In the genomic region with DNA sequence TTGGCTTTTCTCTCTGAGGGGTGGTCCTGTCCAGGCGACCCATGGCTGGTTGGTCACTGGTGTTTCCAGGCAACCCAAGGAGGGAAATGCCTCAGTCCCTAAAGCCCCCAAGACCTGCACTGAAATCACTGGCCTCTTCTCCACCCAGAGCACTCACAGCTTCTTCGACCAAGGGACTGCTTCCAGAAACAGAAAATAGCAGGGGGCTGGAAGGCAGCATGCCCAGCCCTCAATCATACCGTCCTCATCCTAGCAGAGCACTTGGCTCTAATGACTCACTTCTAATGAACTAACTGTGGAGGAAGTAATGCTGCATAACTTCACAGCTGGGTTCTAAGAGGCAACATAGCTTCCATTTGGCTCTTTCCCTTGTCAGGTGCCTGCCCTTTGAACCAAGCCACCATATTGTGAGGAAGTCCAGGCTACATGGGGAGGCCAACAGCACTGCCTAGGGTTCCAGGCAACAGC, we compare ENCODE assay signal across 13 cellular contexts. TPM values are rescaled to one million over a fixed set of nuclear protein-coding genes. Genes with fewer than 3 reads are reported as not detected.
DNase-seq lines count a peak whose midpoint lies in the region; ATAC-seq and TF ChIP-seq lines count a peak whose summit lies in the region.
"Had no signal": no experiment of that assay in that cellular context is flagged by ENCODE, and none has a peak within 500 bp of the region (broad histone marks: within the 10 kb centered on the region; RNA-seq: fewer than 3 reads in every experiment).

No MANE protein-coding gene starts in this region.

- no peak for DNase-seq in heart left ventricle
- no peak for DNase-seq in Right ventricle myocardium superior
- DNase-seq in lung (ENCODE audit: low spot score) = no peak
- no peak for DNase-seq in aorta
- no peak for DNase-seq in SJCRH30
- no peak for DNase-seq in SW480 (ENCODE audit: low spot score)
- DNase-seq in left colon = no peak
- DNase-seq: activated CD4-positive, alpha-beta T cell treated with anti-CD3 and anti-CD28 coated beads, Interleukin-2, amount 10 ng/mL, durations not matched to agents 24 days and 14 days; left lung; T-helper 17 cell had no signal

- TF ChIP-seq POLR2A in heart left ventricle (IDR thresholded peaks at IDR 0.05) = no peak

- peaks cover 26 to 98% (median 83%) of the 10 kb centered on the region in 12 donors for H3K4me1 ChIP-seq in heart left ventricle
- peaks cover 36 to 41% of the 10 kb centered on the region in 2 donors for H3K4me1 ChIP-seq in lung (ENCODE audit: control insufficient read depth in 2 of 2, insufficient read depth in 2 of 2, low read length in 2 of 2)
- H3K4me1 ChIP-seq in aorta (ENCODE audit: control insufficient read depth in 1 of 2, insufficient read depth in 2 of 2, low read length in 2 of 2) = peaks cover 7 to 13% of the 10 kb centered on the region in 2 donors
- peaks cover 45% of the 10 kb centered on the region for H3K4me1 ChIP-seq in SJCRH30

- H3K9me3 ChIP-seq in heart left ventricle (peaks cover 0 to 5% (median 0%) of the 10 kb centered on the region in 12 donors), lung (ENCODE audit: control insufficient read depth in 2 of 2, insufficient read depth in 1 of 2, low read length in 1 of 2) (peaks cover 0 to 2% of the 10 kb centered on the region in 2 donors), aorta (ENCODE audit: control insufficient read depth, low read length) (no peaks in the 10 kb centered on the region), SJCRH30 (replicated peaks) (no peaks in the 10 kb centered on the region)
- H3K9me3 ChIP-seq: left lung had no signal

- intact Hi-C loops in heart left ventricle (cut with DNase I) = loop anchor here in 2 of 10 donors (5.0 kb wide), 2 partner anchors 36 to 139 kb away; a partner anchor contains a TSS
- intact Hi-C loops in Right ventricle myocardium superior (cut with DNase I) = no loop called here
- intact Hi-C loops in aorta (cut with DNase I) = no loop called here
- intact Hi-C loops in left colon (cut with DNase I, micrococcal nuclease) = no loop called here

- no peaks in the 10 kb centered on the region for H3K27me3 ChIP-seq in heart left ventricle
- H3K27me3 ChIP-seq in lung (ENCODE audit: control insufficient read depth, insufficient read depth) = no peaks in the 10 kb centered on the region
- H3K27me3 ChIP-seq in aorta (ENCODE audit: control insufficient read depth in 1 of 2, insufficient read depth in 2 of 2, low read length in 1 of 2) = no peaks in the 10 kb centered on the region
- H3K27me3 ChIP-seq in SJCRH30 = no peaks in the 10 kb centered on the region
- H3K27me3 ChIP-seq: left lung had no signal

- H3K27ac ChIP-seq in heart left ventricle (peak overlapping the region; percentile 73 to 97 (median 88)), cingulate gyrus (ENCODE audit: low read depth, low read length) (peak overlapping the region; percentile 74), lung (ENCODE audit: low read depth in 1 of 2, low read length in 1 of 2) (peak overlapping the region; percentile 71 to 80), aorta (ENCODE audit: low read depth in 1 of 2, low read length in 2 of 2) (peak overlapping the region; percentile 70 to 96), SJCRH30 (no peak overlapping the region)

- ATAC-seq in heart left ventricle = no peak
- ATAC-seq in Right ventricle myocardium superior (ENCODE audit: poor library complexity) = no peak
- ATAC-seq in lung (ENCODE audit: insufficient read depth, low FRiP score) = no peak
- ATAC-seq in aorta (ENCODE audit: low FRiP score) = no peak
- ATAC-seq in left colon = no peak
- ATAC-seq: left lung, T-helper 17 cell had no signal

- H3K36me3 ChIP-seq in heart left ventricle (no peaks in the 10 kb centered on the region), lung (ENCODE audit: control insufficient read depth in 2 of 2, insufficient read depth in 2 of 2, low read length in 2 of 2) (no peaks in the 10 kb centered on the region), aorta (ENCODE audit: control insufficient read depth in 1 of 2, insufficient read depth in 2 of 2, low read length in 1 of 2) (no peaks in the 10 kb centered on the region), SJCRH30 (no peaks in the 10 kb centered on the region)
- H3K36me3 ChIP-seq: left lung had no signal

- TF ChIP-seq CTCF in heart left ventricle (IDR thresholded peaks at IDR 0.05) = no peak
- no peak for TF ChIP-seq CTCF in lung (IDR thresholded peaks at IDR 0.05; ENCODE audit: control extremely low read depth, extremely low read depth)

- H3K4me3 ChIP-seq in heart left ventricle (no peak overlapping the region), lung (no peak overlapping the region), aorta (ENCODE audit: low read length in 2 of 2) (no peak overlapping the region), SJCRH30 (no peak overlapping the region)
- H3K4me3 ChIP-seq: left lung had no signal

- 58 to 80% (median 67%) methylated on average over 2 to 3 of the region's 3 CpGs for WGBS in heart left ventricle, 4 donors
- WGBS in lung, 2 donors = 84 to 91% methylated on average over 3 of the region's 3 CpGs
- 49 to 57% methylated on average over 3 of the region's 3 CpGs for WGBS in aorta, 2 donors

RNA-seq across cellular contexts. Expression of a gene that starts 27.6 kb away (rescaled TPM):
- 100 to 1,000 TPM; 405 to 851 (median 724) TPM for total RNA-seq in heart left ventricle
- polyA plus RNA-seq in heart left ventricle = 100 to 1,000 TPM; 117 to 396 TPM
- 520 TPM for total RNA-seq in Right ventricle myocardium superior
- 100 to 1,000 TPM; 115 to 121 TPM for total RNA-seq in lung
- polyA plus RNA-seq in lung = 10 to 100 TPM; 45.3 to 74.4 TPM
- total RNA-seq in aorta = 100 to 1,000 TPM; 250 to 313 TPM
- polyA plus RNA-seq in aorta = 100 to 1,000 TPM; 471 to 938 TPM
- total RNA-seq in SJCRH30 (2014; rRNA removed; shearing (Covaris generic)) = 11.7 and 13.9 TPM in 2 replicates
- total RNA-seq in left colon = 10 to 100 TPM in 1 of 2 donors, 1 to 10 TPM in 1; 8.1 to 19.5 TPM
- total RNA-seq: activated CD4-positive, alpha-beta T cell treated with anti-CD3 and anti-CD28 coated beads, Interleukin-2, amount 10 ng/mL, durations not matched to agents 24 days and 14 days; activated T-helper 1 cell treated with anti-CD3 and anti-CD28 coated beads, Interleukin-12 subunit alpha, Interleukin-12 subunit beta, Interleukin-2, Interleukin-4 antibody, amounts not matched to agents 30 ng/mL and 10 ng/mL and 1 ng/mL, durations not matched to agents 14 hours and 24 hours and 36 hours; OCI-LY7 had no signal
